Comparison of ENCODE assay signal across 2 cellular contexts in the genomic region with DNA sequence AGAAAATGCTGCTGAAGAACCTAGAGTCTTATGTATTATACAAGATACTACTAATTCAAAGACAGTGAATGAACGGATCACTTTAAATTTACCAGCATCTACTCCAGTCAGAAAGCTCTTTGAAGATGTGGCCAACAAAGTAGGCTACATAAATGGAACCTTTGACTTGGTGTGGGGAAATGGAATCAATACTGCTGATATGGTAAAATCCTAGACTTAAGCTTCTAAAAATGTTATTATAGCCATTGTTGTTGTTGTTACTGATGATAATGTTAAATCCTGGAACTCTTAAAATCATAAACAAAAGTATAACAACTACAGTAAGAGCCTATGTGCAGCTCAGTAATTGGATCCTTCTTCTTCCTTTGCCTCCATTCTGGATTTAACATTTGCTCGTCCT.
TF ChIP-seq lines count a peak whose summit lies in the region.

No MANE protein-coding gene starts in this region.

TF ChIP-seq in K562, 482 proteins besides CTCF, POLR2A, EP300 and RAD21:
- no peak for TF ChIP-seq MCM3 (IDR thresholded peaks at IDR 0.05)
- no peak for TF ChIP-seq BMI1 (IDR thresholded peaks at IDR 0.05; ENCODE audit: low read length)
- TF ChIP-seq HNRNPUL1 (IDR thresholded peaks at IDR 0.05; ENCODE audit: low read length), result no peak
- no peak for TF ChIP-seq ZNF197 (CRISPR knock-in tag; IDR thresholded peaks at IDR 0.05; ENCODE audit: low read depth)
- no peak for TF ChIP-seq PHF20 (IDR thresholded peaks at IDR 0.05; ENCODE audit: partially characterized antibody)
- TF ChIP-seq SRSF7 (optimal IDR thresholded peaks at IDR 0.05; ENCODE audit: low read depth, low read length), result no peak
- peak; percentile 8 for TF ChIP-seq TAF9B (IDR thresholded peaks at IDR 0.05; ENCODE audit: partially characterized antibody)
- no peak for TF ChIP-seq SMAD1 (IDR thresholded peaks at IDR 0.05; ENCODE audit: low read depth, low read length, partially characterized antibody)
- no peak for TF ChIP-seq POLR2B (IDR thresholded peaks at IDR 0.05; ENCODE audit: low read depth, partially characterized antibody)
- TF ChIP-seq NFYB (IDR thresholded peaks at IDR 0.05; ENCODE audit: extremely low read depth, insufficient read length), result no peak
- TF ChIP-seq HMG20B (CRISPR knock-in tag; IDR thresholded peaks at IDR 0.05), result no peak
- TF ChIP-seq MIER1 (IDR thresholded peaks at IDR 0.05; ENCODE audit: low read depth), result no peak
- TF ChIP-seq ZKSCAN8 (CRISPR knock-in tag; IDR thresholded peaks at IDR 0.05), result no peak
- peak; percentile 52 for TF ChIP-seq ZNF316 (IDR thresholded peaks at IDR 0.05)
- no peak for TF ChIP-seq KAT2B (IDR thresholded peaks at IDR 0.05; ENCODE audit: low read depth, low read length)
- TF ChIP-seq IRF1 (CRISPR knock-in tag; IDR thresholded peaks at IDR 0.05; ENCODE audit: borderline replicate concordance), result no peak
- no peak for TF ChIP-seq RBM25 (IDR thresholded peaks at IDR 0.05; ENCODE audit: low read depth, low read length, severe bottlenecking)
- no peak for TF ChIP-seq TAF7 (tag; IDR thresholded peaks at IDR 0.05)
- TF ChIP-seq FOXJ3 (CRISPR knock-in tag; IDR thresholded peaks at IDR 0.05), result no peak
- peak; percentile 51 for TF ChIP-seq C11orf30 (IDR thresholded peaks at IDR 0.05; ENCODE audit: low read depth)
TF ChIP-seq in K562: peak in this region for 3.

TF ChIP-seq in HepG2, 621 proteins besides CTCF, POLR2A, EP300 and RAD21:
- TF ChIP-seq PITX1 (CRISPR knock-in tag; IDR thresholded peaks at IDR 0.05) (no peak), MAFK (conservative IDR thresholded peaks at IDR 0.05 in 1 of 2, IDR thresholded peaks at IDR 0.05 in 1 of 2; ENCODE audit: low read length in 2 of 2) (peak; percentile 42 to 52)
